8 cellular contexts compared by ENCODE assay signal in the genomic region with DNA sequence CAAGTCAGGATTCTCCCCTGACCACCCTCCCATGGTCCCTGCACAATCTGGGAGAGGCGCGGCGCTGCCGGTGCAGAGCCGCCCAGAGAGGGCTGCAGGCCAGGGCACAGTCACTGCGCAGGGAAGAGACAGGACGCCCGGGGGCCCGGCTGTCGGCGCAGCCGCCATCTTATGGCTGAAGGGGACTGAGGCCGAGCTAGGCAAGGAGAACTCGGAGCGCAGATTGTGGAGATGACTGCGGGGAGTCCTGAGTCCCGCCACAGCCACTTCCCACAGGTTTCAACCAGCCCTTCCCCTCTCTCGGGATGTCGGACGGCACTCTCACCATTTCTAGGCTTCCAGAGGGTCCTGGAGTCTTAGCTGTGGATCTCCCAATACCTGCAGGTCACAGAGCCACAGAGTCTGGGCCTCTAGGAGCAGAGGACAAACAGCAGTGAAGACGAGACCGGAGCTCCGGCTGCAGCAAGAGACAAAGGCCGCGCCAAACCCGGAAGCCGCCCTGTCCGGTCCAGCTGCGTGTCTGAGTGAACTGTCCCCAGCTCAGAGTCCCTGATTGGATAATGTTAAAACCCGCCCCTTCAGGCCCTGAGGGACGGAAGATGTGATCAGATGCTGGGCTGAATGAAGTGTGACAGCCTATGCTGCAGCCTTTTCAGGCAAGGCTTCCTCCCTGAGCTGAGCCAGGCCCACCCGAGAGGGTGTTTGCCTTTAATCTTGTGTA. TPM values are rescaled to one million over a fixed set of nuclear protein-coding genes. Genes with fewer than 3 reads are reported as not detected.
A peak's percentile ranks its signal among the peaks of the same experiment; 100 is the strongest.
DNase-seq lines count a peak whose midpoint lies in the region; ATAC-seq and TF ChIP-seq lines count a peak whose summit lies in the region.

A gene (minus strand): TSS at position 526 of the 721 bp plus-strand sequence. CDS start 198 bp downstream, at position 328.

- H3K27ac ChIP-seq in mucosa of rectum (ENCODE audit: low read depth in 2 of 2, low read length in 2 of 2): peak within 1 kb of the TSS; percentile 94 to 98

- ATAC-seq in GM21515 (IDR thresholded peaks at IDR 0.05; ENCODE audit: unreplicated experiment): peak; percentile 98

- H3K4me1 ChIP-seq in mucosa of rectum (ENCODE audit: control insufficient read depth in 2 of 2, insufficient read depth in 2 of 2, low read length in 2 of 2): peaks cover 5 to 6% of the 10 kb centered on the region in 2 donors

- H3K36me3 ChIP-seq in mucosa of rectum (ENCODE audit: control insufficient read depth in 2 of 2, insufficient read depth in 2 of 2, low read length in 2 of 2): peaks cover 3 to 6% of the 10 kb centered on the region in 2 donors

- no peak for TF ChIP-seq CTCF in epithelial cell of proximal tubule (conservative IDR thresholded peaks at IDR 0.05; ENCODE audit: low read depth, low read length)

- H3K9me3 ChIP-seq in mucosa of rectum (ENCODE audit: control insufficient read depth in 2 of 2, low read length in 2 of 2): no peaks in the 10 kb centered on the region

- peak within 1 kb of the TSS; percentile 90 for H3K4me3 ChIP-seq in epithelial cell of proximal tubule (ENCODE audit: low read depth, low read length)
- H3K4me3 ChIP-seq in mucosa of rectum (ENCODE audit: low read length in 2 of 2): peak within 1 kb of the TSS; percentile 94 to 99

- H3K27me3 ChIP-seq in mucosa of rectum (ENCODE audit: control insufficient read depth in 2 of 2, insufficient read depth in 2 of 2, low read length in 2 of 2): no peaks in the 10 kb centered on the region

- peak within 1 kb of the TSS; percentile 97 for H3K9ac ChIP-seq in mucosa of rectum (ENCODE audit: low read depth in 1 of 2, low read length in 2 of 2)

- peak; percentile 87 for DNase-seq in D341Med (ENCODE audit: low spot score)
- peak; percentile 90 for DNase-seq in HuH-7 (ENCODE audit: low spot score)
- peak; percentile 67 for DNase-seq in OCI-M2 (lab: John Stamatoyannopoulos, UW; ENCODE audit: unreplicated experiment)
- peak; percentile 63 for DNase-seq in activated T-cell treated with anti-CD3 and anti-CD28 coated beads for 4 hours
- peak; percentile 57 for DNase-seq in epithelial cell of proximal tubule (ENCODE audit: low read depth)
- DNase-seq in stimulated activated CD8-positive, alpha-beta memory T cell treated with anti-CD3 and anti-CD28 coated beads, Interleukin-4, amount 100 ng/mL, for 48 hours: peak; percentile 84

RNA-seq across cellular contexts. Expression of the gene that starts here (rescaled TPM):
- 2.7 and 9.8 TPM in 2 replicates for total RNA-seq in epithelial cell of proximal tubule

Comparison
In these comparisons a context has a peak if more than half of its experiments do, and no peak if none do; other contexts are left out.
1. Peak in every context shown above with its lines: DNase-seq, ATAC-seq, H3K4me3 ChIP-seq and H3K27ac ChIP-seq.